In the genomic region with DNA sequence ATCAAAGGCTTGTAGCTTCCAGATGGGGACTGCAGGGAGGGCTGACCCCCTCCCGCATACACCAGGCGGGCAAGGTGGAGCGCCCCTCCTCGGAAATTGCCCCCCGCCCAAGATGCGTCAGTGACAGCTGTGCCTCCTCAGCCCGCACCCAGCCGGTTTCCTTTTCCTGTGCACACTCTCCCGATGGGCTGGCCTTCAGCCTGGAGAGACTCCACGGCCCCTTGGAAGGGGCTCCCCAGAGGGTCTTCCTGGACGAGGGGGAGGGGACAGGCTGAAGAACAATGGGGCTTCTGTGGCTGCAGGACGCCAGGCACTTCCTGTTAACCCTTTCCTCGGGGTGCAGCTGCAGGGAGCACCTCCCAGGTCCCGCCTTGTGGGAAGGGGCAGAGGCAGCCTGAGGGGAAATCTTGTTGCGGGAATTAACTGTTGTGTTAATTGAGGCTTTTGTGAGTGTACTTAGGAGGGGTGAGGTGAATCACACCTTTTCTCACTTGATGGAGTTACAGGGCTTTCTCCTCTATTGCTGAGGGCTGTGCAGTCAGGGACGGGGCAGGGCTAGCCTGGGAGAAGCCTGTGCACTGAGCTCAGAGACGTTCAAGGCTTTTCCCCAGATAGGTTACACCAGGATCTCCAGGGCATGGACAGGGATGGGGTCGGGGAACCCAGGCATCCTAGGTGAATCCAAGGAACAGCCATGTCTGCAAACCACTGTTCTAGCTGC, we compare ENCODE assay signal across 1 cellular context.
TF ChIP-seq lines count a peak whose summit lies in the region.

No MANE protein-coding gene starts in this region.

TF ChIP-seq in HepG2, 621 proteins besides CTCF, POLR2A, EP300 and RAD21 (continued from another document and continues in another):
- TF ChIP-seq, protein P1, sequence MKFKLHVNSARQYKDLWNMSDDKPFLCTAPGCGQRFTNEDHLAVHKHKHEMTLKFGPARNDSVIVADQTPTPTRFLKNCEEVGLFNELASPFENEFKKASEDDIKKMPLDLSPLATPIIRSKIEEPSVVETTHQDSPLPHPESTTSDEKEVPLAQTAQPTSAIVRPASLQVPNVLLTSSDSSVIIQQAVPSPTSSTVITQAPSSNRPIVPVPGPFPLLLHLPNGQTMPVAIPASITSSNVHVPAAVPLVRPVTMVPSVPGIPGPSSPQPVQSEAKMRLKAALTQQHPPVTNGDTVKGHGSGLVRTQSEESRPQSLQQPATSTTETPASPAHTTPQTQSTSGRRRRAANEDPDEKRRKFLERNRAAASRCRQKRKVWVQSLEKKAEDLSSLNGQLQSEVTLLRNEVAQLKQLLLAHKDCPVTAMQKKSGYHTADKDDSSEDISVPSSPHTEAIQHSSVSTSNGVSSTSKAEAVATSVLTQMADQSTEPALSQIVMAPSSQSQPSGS (CRISPR knock-in tag; IDR thresholded peaks at IDR 0.05) = peak; percentile 23
- TF ChIP-seq, protein P2, sequence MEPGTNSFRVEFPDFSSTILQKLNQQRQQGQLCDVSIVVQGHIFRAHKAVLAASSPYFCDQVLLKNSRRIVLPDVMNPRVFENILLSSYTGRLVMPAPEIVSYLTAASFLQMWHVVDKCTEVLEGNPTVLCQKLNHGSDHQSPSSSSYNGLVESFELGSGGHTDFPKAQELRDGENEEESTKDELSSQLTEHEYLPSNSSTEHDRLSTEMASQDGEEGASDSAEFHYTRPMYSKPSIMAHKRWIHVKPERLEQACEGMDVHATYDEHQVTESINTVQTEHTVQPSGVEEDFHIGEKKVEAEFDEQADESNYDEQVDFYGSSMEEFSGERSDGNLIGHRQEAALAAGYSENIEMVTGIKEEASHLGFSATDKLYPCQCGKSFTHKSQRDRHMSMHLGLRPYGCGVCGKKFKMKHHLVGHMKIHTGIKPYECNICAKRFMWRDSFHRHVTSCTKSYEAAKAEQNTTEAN (CRISPR knock-in tag; conservative IDR thresholded peaks at IDR 0.05) = peak; percentile 25; the same call in 1 of the 2 replicates
- no peak for TF ChIP-seq NR3C1 (CRISPR knock-in tag; IDR thresholded peaks at IDR 0.05)
- TF ChIP-seq ZNF33A (CRISPR knock-in tag; IDR thresholded peaks at IDR 0.05; ENCODE audit: borderline replicate concordance) = no peak
- TF ChIP-seq, protein P3, sequence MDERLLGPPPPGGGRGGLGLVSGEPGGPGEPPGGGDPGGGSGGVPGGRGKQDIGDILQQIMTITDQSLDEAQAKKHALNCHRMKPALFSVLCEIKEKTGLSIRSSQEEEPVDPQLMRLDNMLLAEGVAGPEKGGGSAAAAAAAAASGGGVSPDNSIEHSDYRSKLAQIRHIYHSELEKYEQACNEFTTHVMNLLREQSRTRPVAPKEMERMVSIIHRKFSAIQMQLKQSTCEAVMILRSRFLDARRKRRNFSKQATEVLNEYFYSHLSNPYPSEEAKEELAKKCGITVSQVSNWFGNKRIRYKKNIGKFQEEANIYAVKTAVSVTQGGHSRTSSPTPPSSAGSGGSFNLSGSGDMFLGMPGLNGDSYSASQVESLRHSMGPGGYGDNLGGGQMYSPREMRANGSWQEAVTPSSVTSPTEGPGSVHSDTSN (CRISPR knock-in tag; IDR thresholded peaks at IDR 0.05) = no peak
- 0 out of 2 replicates have a peak, but pooled peaks have one; percentile 10 for TF ChIP-seq ZNF543 (CRISPR knock-in tag; IDR thresholded peaks at IDR 0.05)
- TF ChIP-seq ZNF850 (CRISPR knock-in tag; conservative IDR thresholded peaks at IDR 0.05) = no peak
- TF ChIP-seq ZNF335 (CRISPR knock-in tag; IDR thresholded peaks at IDR 0.05) = 0 out of 2 replicates have a peak, but pooled peaks have one; percentile 45
- no peak for TF ChIP-seq CCDC6 (CRISPR knock-in tag; IDR thresholded peaks at IDR 0.05)
- no peak for TF ChIP-seq FOSL1 (CRISPR knock-in tag; IDR thresholded peaks at IDR 0.05; ENCODE audit: borderline replicate concordance)
- TF ChIP-seq MIER2 (CRISPR knock-in tag; IDR thresholded peaks at IDR 0.05) = peak; percentile 57; the same call in 1 of the 2 replicates
- peak; percentile 77 for TF ChIP-seq RXRB (CRISPR knock-in tag; IDR thresholded peaks at IDR 0.05; ENCODE audit: borderline replicate concordance)
- no peak for TF ChIP-seq SMAD9 (CRISPR knock-in tag; IDR thresholded peaks at IDR 0.05)
- TF ChIP-seq SSRP1 (CRISPR knock-in tag; IDR thresholded peaks at IDR 0.05) = 0 out of 2 replicates have a peak, but pooled peaks have one; percentile 62
- no peak for TF ChIP-seq MBNL3 (CRISPR knock-in tag; conservative IDR thresholded peaks at IDR 0.05)
- TF ChIP-seq, protein P4, sequence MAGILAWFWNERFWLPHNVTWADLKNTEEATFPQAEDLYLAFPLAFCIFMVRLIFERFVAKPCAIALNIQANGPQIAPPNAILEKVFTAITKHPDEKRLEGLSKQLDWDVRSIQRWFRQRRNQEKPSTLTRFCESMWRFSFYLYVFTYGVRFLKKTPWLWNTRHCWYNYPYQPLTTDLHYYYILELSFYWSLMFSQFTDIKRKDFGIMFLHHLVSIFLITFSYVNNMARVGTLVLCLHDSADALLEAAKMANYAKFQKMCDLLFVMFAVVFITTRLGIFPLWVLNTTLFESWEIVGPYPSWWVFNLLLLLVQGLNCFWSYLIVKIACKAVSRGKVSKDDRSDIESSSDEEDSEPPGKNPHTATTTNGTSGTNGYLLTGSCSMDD (CRISPR knock-in tag; IDR thresholded peaks at IDR 0.05) = no peak
- peak; percentile 48; the same call in 1 of the 2 replicates for TF ChIP-seq PPARG (CRISPR knock-in tag; conservative IDR thresholded peaks at IDR 0.05)
- TF ChIP-seq ISX (CRISPR knock-in tag; conservative IDR thresholded peaks at IDR 0.05) = no peak
- TF ChIP-seq ZSCAN9 (CRISPR knock-in tag; IDR thresholded peaks at IDR 0.05; ENCODE audit: borderline replicate concordance) = peak; percentile 63; the same call in 1 of the 2 replicates
- TF ChIP-seq SATB2 (CRISPR knock-in tag; IDR thresholded peaks at IDR 0.05) = no peak
- no peak for TF ChIP-seq ZNF207 (IDR thresholded peaks at IDR 0.05; ENCODE audit: borderline replicate concordance)
- 0 out of 2 replicates have a peak, but pooled peaks have one; percentile 61 for TF ChIP-seq ZKSCAN8 (CRISPR knock-in tag; IDR thresholded peaks at IDR 0.05; ENCODE audit: borderline replicate concordance)
- TF ChIP-seq, protein P5, sequence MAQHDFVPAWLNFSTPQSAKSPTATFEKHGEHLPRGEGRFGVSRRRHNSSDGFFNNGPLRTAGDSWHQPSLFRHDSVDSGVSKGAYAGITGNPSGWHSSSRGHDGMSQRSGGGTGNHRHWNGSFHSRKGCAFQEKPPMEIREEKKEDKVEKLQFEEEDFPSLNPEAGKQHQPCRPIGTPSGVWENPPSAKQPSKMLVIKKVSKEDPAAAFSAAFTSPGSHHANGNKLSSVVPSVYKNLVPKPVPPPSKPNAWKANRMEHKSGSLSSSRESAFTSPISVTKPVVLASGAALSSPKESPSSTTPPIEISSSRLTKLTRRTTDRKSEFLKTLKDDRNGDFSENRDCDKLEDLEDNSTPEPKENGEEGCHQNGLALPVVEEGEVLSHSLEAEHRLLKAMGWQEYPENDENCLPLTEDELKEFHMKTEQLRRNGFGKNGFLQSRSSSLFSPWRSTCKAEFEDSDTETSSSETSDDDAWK (CRISPR knock-in tag; IDR thresholded peaks at IDR 0.05) = no peak
- TF ChIP-seq, protein P6, sequence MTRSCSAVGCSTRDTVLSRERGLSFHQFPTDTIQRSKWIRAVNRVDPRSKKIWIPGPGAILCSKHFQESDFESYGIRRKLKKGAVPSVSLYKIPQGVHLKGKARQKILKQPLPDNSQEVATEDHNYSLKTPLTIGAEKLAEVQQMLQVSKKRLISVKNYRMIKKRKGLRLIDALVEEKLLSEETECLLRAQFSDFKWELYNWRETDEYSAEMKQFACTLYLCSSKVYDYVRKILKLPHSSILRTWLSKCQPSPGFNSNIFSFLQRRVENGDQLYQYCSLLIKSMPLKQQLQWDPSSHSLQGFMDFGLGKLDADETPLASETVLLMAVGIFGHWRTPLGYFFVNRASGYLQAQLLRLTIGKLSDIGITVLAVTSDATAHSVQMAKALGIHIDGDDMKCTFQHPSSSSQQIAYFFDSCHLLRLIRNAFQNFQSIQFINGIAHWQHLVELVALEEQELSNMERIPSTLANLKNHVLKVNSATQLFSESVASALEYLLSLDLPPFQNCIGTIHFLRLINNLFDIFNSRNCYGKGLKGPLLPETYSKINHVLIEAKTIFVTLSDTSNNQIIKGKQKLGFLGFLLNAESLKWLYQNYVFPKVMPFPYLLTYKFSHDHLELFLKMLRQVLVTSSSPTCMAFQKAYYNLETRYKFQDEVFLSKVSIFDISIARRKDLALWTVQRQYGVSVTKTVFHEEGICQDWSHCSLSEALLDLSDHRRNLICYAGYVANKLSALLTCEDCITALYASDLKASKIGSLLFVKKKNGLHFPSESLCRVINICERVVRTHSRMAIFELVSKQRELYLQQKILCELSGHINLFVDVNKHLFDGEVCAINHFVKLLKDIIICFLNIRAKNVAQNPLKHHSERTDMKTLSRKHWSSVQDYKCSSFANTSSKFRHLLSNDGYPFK (CRISPR knock-in tag; IDR thresholded peaks at IDR 0.05; ENCODE audit: borderline replicate concordance) = no peak
- no peak for TF ChIP-seq RBM22 (optimal IDR thresholded peaks at IDR 0.05; ENCODE audit: low read length)
- TF ChIP-seq ZNF350 (CRISPR knock-in tag; IDR thresholded peaks at IDR 0.05; ENCODE audit: borderline replicate concordance, low read depth) = peak; percentile 43; the same call in 1 of the 2 replicates
- TF ChIP-seq CCAR2 (optimal IDR thresholded peaks at IDR 0.05; ENCODE audit: low read depth, low read length) = no peak
- TF ChIP-seq RFXAP (CRISPR knock-in tag; IDR thresholded peaks at IDR 0.05; ENCODE audit: borderline replicate concordance) = peak; percentile 54; the same call in 1 of the 2 replicates
- TF ChIP-seq, protein P7, sequence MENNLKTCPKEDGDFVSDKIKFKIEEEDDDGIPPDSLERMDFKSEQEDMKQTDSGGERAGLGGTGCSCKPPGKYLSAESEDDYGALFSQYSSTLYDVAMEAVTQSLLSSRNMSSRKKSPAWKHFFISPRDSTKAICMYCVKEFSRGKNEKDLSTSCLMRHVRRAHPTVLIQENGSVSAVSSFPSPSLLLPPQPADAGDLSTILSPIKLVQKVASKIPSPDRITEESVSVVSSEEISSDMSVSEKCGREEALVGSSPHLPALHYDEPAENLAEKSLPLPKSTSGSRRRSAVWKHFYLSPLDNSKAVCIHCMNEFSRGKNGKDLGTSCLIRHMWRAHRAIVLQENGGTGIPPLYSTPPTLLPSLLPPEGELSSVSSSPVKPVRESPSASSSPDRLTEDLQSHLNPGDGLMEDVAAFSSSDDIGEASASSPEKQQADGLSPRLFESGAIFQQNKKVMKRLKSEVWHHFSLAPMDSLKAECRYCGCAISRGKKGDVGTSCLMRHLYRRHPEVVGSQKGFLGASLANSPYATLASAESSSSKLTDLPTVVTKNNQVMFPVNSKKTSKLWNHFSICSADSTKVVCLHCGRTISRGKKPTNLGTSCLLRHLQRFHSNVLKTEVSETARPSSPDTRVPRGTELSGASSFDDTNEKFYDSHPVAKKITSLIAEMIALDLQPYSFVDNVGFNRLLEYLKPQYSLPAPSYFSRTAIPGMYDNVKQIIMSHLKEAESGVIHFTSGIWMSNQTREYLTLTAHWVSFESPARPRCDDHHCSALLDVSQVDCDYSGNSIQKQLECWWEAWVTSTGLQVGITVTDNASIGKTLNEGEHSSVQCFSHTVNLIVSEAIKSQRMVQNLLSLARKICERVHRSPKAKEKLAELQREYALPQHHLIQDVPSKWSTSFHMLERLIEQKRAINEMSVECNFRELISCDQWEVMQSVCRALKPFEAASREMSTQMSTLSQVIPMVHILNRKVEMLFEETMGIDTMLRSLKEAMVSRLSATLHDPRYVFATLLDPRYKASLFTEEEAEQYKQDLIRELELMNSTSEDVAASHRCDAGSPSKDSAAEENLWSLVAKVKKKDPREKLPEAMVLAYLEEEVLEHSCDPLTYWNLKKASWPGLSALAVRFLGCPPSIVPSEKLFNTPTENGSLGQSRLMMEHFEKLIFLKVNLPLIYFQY (CRISPR knock-in tag; IDR thresholded peaks at IDR 0.05; ENCODE audit: borderline replicate concordance) = no peak
- TF ChIP-seq, protein P8, sequence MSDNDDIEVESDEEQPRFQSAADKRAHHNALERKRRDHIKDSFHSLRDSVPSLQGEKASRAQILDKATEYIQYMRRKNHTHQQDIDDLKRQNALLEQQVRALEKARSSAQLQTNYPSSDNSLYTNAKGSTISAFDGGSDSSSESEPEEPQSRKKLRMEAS (IDR thresholded peaks at IDR 0.05) = peak; percentile 77
- TF ChIP-seq GATAD1 (CRISPR knock-in tag; IDR thresholded peaks at IDR 0.05) = peak; percentile 57
- TF ChIP-seq, protein P9, sequence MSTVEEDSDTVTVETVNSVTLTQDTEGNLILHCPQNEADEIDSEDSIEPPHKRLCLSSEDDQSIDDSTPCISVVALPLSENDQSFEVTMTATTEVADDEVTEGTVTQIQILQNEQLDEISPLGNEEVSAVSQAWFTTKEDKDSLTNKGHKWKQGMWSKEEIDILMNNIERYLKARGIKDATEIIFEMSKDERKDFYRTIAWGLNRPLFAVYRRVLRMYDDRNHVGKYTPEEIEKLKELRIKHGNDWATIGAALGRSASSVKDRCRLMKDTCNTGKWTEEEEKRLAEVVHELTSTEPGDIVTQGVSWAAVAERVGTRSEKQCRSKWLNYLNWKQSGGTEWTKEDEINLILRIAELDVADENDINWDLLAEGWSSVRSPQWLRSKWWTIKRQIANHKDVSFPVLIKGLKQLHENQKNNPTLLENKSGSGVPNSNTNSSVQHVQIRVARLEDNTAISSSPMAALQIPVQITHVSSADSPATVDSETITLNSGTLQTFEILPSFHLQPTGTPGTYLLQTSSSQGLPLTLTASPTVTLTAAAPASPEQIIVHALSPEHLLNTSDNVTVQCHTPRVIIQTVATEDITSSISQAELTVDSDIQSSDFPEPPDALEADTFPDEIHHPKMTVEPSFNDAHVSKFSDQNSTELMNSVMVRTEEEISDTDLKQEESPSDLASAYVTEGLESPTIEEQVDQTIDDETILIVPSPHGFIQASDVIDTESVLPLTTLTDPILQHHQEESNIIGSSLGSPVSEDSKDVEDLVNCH (CRISPR knock-in tag; IDR thresholded peaks at IDR 0.05) = no peak
- TF ChIP-seq TCF7L2 (IDR thresholded peaks at IDR 0.05; ENCODE audit: low read depth, low read length) = no peak
- TF ChIP-seq PITX1 (CRISPR knock-in tag; IDR thresholded peaks at IDR 0.05) = peak; percentile 74; the same call in 1 of the 2 replicates
- TF ChIP-seq, protein P10, sequence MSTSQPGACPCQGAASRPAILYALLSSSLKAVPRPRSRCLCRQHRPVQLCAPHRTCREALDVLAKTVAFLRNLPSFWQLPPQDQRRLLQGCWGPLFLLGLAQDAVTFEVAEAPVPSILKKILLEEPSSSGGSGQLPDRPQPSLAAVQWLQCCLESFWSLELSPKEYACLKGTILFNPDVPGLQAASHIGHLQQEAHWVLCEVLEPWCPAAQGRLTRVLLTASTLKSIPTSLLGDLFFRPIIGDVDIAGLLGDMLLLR (CRISPR knock-in tag; IDR thresholded peaks at IDR 0.05) = no peak
- TF ChIP-seq, protein P11, sequence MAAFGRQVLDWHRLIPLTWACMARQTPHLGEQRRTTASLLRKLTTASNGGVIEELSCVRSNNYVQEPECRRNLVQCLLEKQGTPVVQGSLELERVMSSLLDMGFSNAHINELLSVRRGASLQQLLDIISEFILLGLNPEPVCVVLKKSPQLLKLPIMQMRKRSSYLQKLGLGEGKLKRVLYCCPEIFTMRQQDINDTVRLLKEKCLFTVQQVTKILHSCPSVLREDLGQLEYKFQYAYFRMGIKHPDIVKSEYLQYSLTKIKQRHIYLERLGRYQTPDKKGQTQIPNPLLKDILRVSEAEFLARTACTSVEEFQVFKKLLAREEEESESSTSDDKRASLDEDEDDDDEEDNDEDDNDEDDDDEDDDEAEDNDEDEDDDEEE (CRISPR knock-in tag; IDR thresholded peaks at IDR 0.05) = no peak; the same call in 1 of the 2 replicates
